ENCODE assay signal across 15 cellular contexts in the genomic region with DNA sequence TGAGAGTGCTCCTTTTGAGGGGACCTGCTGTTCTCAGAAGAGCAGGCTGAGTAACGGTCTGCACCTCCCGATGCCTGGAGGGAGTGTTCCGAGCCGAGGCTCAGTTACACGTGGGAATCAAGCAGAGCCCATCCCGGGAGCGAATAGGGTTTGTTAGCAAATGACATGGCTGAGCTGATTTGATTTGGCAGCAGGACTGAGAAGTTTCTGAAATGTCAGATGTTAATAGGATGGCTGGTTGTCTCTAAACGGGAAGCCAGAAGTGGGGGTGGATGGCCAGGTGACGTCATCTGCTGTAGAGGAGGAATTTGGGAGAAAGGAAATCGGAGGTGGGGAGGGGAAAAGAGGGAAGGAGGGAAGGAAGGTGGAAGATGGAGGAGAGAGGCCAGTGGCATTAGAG.
DNase-seq lines count a peak whose midpoint lies in the region; ATAC-seq and TF ChIP-seq lines count a peak whose summit lies in the region.
"Had no signal": no experiment of that assay in that cellular context is flagged by ENCODE, and none has a peak within 500 bp of the region (broad histone marks: within the 10 kb centered on the region; RNA-seq: fewer than 3 reads in every experiment).

No MANE protein-coding gene starts in this region.

- no peak overlapping the region for H3K4me3 ChIP-seq in spleen
- H3K4me3 ChIP-seq: lung, SJCRH30 had no signal

- peak overlapping the region; percentile 54 for H3K4me3 Mint-ChIP-seq in natural killer cell treated with Interleukin-12 subunit alpha and Interleukin-12 subunit beta and Interleukin-15 and Interleukin-18, amount 100 ng/mL, for 72 hours
- H3K4me3 Mint-ChIP-seq: activated naive CD8-positive, alpha-beta T cell treated with anti-CD3 and anti-CD28 coated beads, Interleukin-2, amount 50 U/mL, for 24 hours had no signal

- peaks cover 29 to 47% of the 10 kb centered on the region in 2 donors for H3K4me1 Mint-ChIP-seq in natural killer cell treated with Interleukin-12 subunit alpha and Interleukin-12 subunit beta and Interleukin-15 and Interleukin-18, amount 100 ng/mL, for 72 hours (ENCODE audit: low read depth in 2 of 2)
- H3K4me1 Mint-ChIP-seq: activated naive CD8-positive, alpha-beta T cell treated with anti-CD3 and anti-CD28 coated beads, Interleukin-2, amount 50 U/mL, for 24 hours had no signal

- peak overlapping the region; percentile 80 to 90 for H3K27ac Mint-ChIP-seq in natural killer cell treated with Interleukin-12 subunit alpha and Interleukin-12 subunit beta and Interleukin-15 and Interleukin-18, amount 100 ng/mL, for 72 hours
- H3K27ac Mint-ChIP-seq: activated naive CD8-positive, alpha-beta T cell treated with anti-CD3 and anti-CD28 coated beads, Interleukin-2, amount 50 U/mL, for 24 hours had no signal

- TF ChIP-seq POLR2A in spleen (IDR thresholded peaks at IDR 0.05), result no peak

- H3K4me1 ChIP-seq in spleen, result no peaks in the 10 kb centered on the region
- H3K4me1 ChIP-seq: SJCRH30 had no signal

- no peak overlapping the region for H3K27ac ChIP-seq in spleen
- H3K27ac ChIP-seq: SJCRH30 had no signal

- DNase-seq in CD1c-positive myeloid dendritic cell (ENCODE audit: extremely low spot score), result peak; percentile 3
- peak; percentile 27 for DNase-seq in RPMI7951 (ENCODE audit: low read depth)
- DNase-seq in fibroblast of gingiva (ENCODE audit: low read depth), result peak; percentile 16
- DNase-seq in natural killer cell treated with Interleukin-12 subunit alpha and Interleukin-12 subunit beta and Interleukin-15 and Interleukin-18, amount 100 ng/mL, for 72 hours (ENCODE audit: low spot score), result no peak
- DNase-seq in NCI-H1694 treated with DMSO at 0.1 percent for 48 hours (lab: John Stamatoyannopoulos, UW), result no peak
- no peak for DNase-seq in spleen
- no peak for DNase-seq in activated effector memory CD4-positive, alpha-beta T cell treated with anti-CD3 and anti-CD28 coated beads, Interleukin-2, amount 50 U/mL, for 16 hours
- DNase-seq: activated naive CD8-positive, alpha-beta T cell treated with anti-CD3 and anti-CD28 coated beads, Interleukin-2, amount 50 U/mL, for 24 hours; DMS79 treated with DMSO at 0.1 percent for 48 hours; NCI-H1436; occipital lobe; SJCRH30; WERI-Rb-1 had no signal

- no peaks in the 10 kb centered on the region for H3K9me3 Mint-ChIP-seq in natural killer cell treated with Interleukin-12 subunit alpha and Interleukin-12 subunit beta and Interleukin-15 and Interleukin-18, amount 100 ng/mL, for 72 hours
- H3K9me3 Mint-ChIP-seq: activated naive CD8-positive, alpha-beta T cell treated with anti-CD3 and anti-CD28 coated beads, Interleukin-2, amount 50 U/mL, for 24 hours had no signal

- ATAC-seq in natural killer cell treated with Interleukin-12 subunit alpha and Interleukin-12 subunit beta and Interleukin-15 and Interleukin-18, amount 100 ng/mL, for 72 hours, result no peak
- ATAC-seq in GM21447 (IDR thresholded peaks at IDR 0.05; ENCODE audit: unreplicated experiment), result no peak
- ATAC-seq: activated naive CD8-positive, alpha-beta T cell treated with anti-CD3 and anti-CD28 coated beads, Interleukin-2, amount 50 U/mL, for 24 hours had no signal

- peaks cover 8% of the 10 kb centered on the region for H3K36me3 Mint-ChIP-seq in natural killer cell treated with Interleukin-12 subunit alpha and Interleukin-12 subunit beta and Interleukin-15 and Interleukin-18, amount 100 ng/mL, for 72 hours

- 41 to 82% (median 65%) methylated on average over 10 of the region's 10 CpGs for WGBS in spleen, 5 donors

- no peaks in the 10 kb centered on the region for H3K27me3 Mint-ChIP-seq in natural killer cell treated with Interleukin-12 subunit alpha and Interleukin-12 subunit beta and Interleukin-15 and Interleukin-18, amount 100 ng/mL, for 72 hours
- H3K27me3 Mint-ChIP-seq: activated naive CD8-positive, alpha-beta T cell treated with anti-CD3 and anti-CD28 coated beads, Interleukin-2, amount 50 U/mL, for 24 hours had no signal

- intact Hi-C loops in spleen (cut with DNase I; ENCODE audit: low total_unique reads), result no loop called here

- H3K27me3 ChIP-seq in spleen (replicated peaks in 1 of 7), result peaks cover 0 to 7% (median 0%) of the 10 kb centered on the region in 7 donors
- H3K27me3 ChIP-seq: SJCRH30 had no signal

- no peaks in the 10 kb centered on the region for H3K36me3 ChIP-seq in spleen
- H3K36me3 ChIP-seq: SJCRH30 had no signal

- no peaks in the 10 kb centered on the region for H3K9me3 ChIP-seq in spleen
- H3K9me3 ChIP-seq: SJCRH30 had no signal

- no peak for TF ChIP-seq CTCF in spleen (IDR thresholded peaks at IDR 0.05 in 8 of 11, conservative IDR thresholded peaks at IDR 0.05 in 3 of 11)

Comparison
In these comparisons a context has a peak if more than half of its experiments do, and no peak if none do; other contexts are left out.
1. DNase-seq: peak in CD1c-positive myeloid dendritic cell (single experiment), RPMI7951 (single experiment) and fibroblast of gingiva (single experiment); none in natural killer cell treated with Interleukin-12 subunit alpha and Interleukin-12 subunit beta and Interleukin-15 and Interleukin-18, amount 100 ng/mL, for 72 hours (single experiment), NCI-H1694 treated with DMSO at 0.1 percent for 48 hours (single experiment), spleen (single experiment) and activated effector memory CD4-positive, alpha-beta T cell treated with anti-CD3 and anti-CD28 coated beads, Interleukin-2, amount 50 U/mL, for 16 hours (single experiment).